14 cellular contexts compared by ENCODE assay signal in the genomic region with DNA sequence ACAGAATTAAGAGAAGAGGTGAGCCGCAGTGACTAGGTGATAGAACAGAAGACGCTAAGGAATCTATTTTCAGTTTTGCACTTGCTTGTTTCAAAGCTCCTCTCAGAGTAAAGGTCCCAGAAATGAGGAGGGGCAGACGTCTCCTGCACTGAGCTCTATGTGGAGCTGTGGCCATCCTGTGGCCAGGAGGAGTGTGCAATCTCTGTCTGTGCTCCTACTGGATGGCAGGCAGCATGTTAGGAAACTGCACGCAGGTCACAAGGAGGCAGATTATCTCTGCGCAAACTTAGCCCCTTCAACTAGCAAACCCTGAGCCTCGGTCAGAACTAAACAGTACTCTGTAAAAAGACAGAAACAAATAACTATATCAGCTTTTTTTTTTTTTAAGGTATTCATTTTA.
"Had no signal": no experiment of that assay in that cellular context is flagged by ENCODE, and none has a peak within 500 bp of the region (broad histone marks: within the 10 kb centered on the region; RNA-seq: fewer than 3 reads in every experiment).

No MANE protein-coding gene starts in this region.

- H3K27me3 ChIP-seq: esophagus muscularis mucosa, ovary, stomach, uterus had no signal

- H3K27ac Mint-ChIP-seq: activated CD4-positive, alpha-beta memory T cell treated with anti-CD3 and anti-CD28 coated beads for 36 hours; activated naive CD8-positive, alpha-beta T cell; T-helper 17 cell had no signal

- H3K27me3 Mint-ChIP-seq: activated CD4-positive, alpha-beta memory T cell treated with anti-CD3 and anti-CD28 coated beads for 36 hours; activated naive CD8-positive, alpha-beta T cell; T-helper 17 cell had no signal

- ATAC-seq: T-helper 17 cell had no signal

- H3K4me1 Mint-ChIP-seq: neural crest cell had no signal

- H3K4me1 ChIP-seq: stomach, uterus had no signal

- H3K4me3 Mint-ChIP-seq: activated CD4-positive, alpha-beta memory T cell treated with anti-CD3 and anti-CD28 coated beads for 36 hours; activated naive CD8-positive, alpha-beta T cell; neural crest cell; T-helper 17 cell had no signal

- H3K9me3 ChIP-seq: esophagus muscularis mucosa, ovary, stomach, uterus had no signal

- H3K9me3 Mint-ChIP-seq: activated CD4-positive, alpha-beta memory T cell treated with anti-CD3 and anti-CD28 coated beads for 36 hours; neural crest cell had no signal

- DNase-seq: activated CD4-positive, alpha-beta memory T cell treated with anti-CD3 and anti-CD28 coated beads for 36 hours; activated CD4-positive, alpha-beta T cell treated with anti-CD3 and anti-CD28 coated beads for 1 hour; activated gamma-delta T cell; activated T-cell treated with anti-CD3 and anti-CD28 coated beads, Interleukin-2, amount 50 U/mL, for 48 hours; kidney; ovary; stimulated activated CD4-positive, alpha-beta T cell treated with anti-CD3 and anti-CD28 coated beads, Interleukin-15, amount 100 ng/mL, for 24 hours; stimulated activated CD4-positive, alpha-beta T cell treated with anti-CD3 and anti-CD28 coated beads, Interleukin-4, amount 100 ng/mL, for 24 hours; stomach; T-helper 17 cell; uterus had no signal

- H3K4me3 ChIP-seq: esophagus muscularis mucosa, ovary, stomach, uterus had no signal

- H3K27ac ChIP-seq: esophagus muscularis mucosa, ovary, stomach, uterus had no signal

- H3K36me3 ChIP-seq: ovary, uterus had no signal
